1 cellular context compared by ENCODE assay signal in the genomic region with DNA sequence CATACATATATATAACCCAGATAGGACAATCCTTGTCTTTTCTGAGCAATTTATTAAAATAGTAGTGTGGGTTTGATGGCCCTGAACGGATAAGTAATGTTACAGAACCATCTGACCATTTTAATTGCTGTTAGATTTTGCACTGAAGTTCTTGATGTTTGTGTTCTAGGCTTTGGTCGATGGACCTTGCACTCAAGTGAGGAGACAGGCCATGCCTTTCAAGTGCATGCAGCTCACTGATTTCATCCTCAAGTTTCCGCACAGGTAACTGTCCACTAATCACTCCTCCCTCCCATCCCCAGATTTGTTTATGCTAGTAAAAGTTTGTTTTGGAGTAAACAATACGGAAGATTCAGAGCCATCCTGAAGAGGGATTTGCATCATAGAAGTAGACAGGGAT.
TF ChIP-seq lines count a peak whose summit lies in the region.

No MANE protein-coding gene starts in this region.

TF ChIP-seq in HCT116, 20 proteins besides CTCF, POLR2A, EP300 and RAD21 (continued from another document):
- TF ChIP-seq YY1 (IDR thresholded peaks at IDR 0.05; ENCODE audit: extremely low read depth, insufficient replicate concordance, low read depth, low read length) (no peak), JUND (IDR thresholded peaks at IDR 0.05) (no peak), SRF (IDR thresholded peaks at IDR 0.05; ENCODE audit: low read depth) (no peak), POLR2AphosphoS5 (IDR thresholded peaks at IDR 0.05; ENCODE audit: low read depth, low read length) (no peak), EGR1 (IDR thresholded peaks at IDR 0.05; ENCODE audit: low read depth) (no peak), ELF1 (IDR thresholded peaks at IDR 0.05; ENCODE audit: borderline replicate concordance, low read depth) (no peak), EZH2phosphoT487 (IDR thresholded peaks at IDR 0.05; ENCODE audit: borderline replicate concordance) (no peak)
- TF ChIP-seq, protein P1, sequence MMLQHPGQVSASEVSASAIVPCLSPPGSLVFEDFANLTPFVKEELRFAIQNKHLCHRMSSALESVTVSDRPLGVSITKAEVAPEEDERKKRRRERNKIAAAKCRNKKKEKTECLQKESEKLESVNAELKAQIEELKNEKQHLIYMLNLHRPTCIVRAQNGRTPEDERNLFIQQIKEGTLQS (IDR thresholded peaks at IDR 0.05), result no peak
TF ChIP-seq in HCT116: peak in this region for 0.
